8 cellular contexts compared by ENCODE assay signal in genomic region chr11:93741094-93741881, GRCh38. TPM values are rescaled to one million over a fixed set of nuclear protein-coding genes. Genes with fewer than 3 reads are reported as not detected.
DNase-seq lines count a peak whose midpoint lies in the region; ATAC-seq and TF ChIP-seq lines count a peak whose summit lies in the region.

Gene C11orf54, plus strand, starts transcription at chr11:93741672. Its CDS starts 5,722 bp downstream, at chr11:93747394.
Gene TAF1D, minus strand, starts transcription at chr11:93741495. Its CDS starts 2,191 bp downstream, at chr11:93739304.

- H3K4me3 ChIP-seq in GM06990 (replicated peaks; ENCODE audit: low read depth, low read length) (peak within 1 kb of the TSS; percentile 99), SK-N-SH (ENCODE audit: low read depth in 2 of 2, low read length in 1 of 2) (peak within 1 kb of the TSS; percentile 94 to 95)

- 1% methylated on average over 58 of the region's 65 CpGs for WGBS in SK-N-SH (ENCODE audit: low lambda C conversion rate)

- TF ChIP-seq EP300 in SK-N-SH (IDR thresholded peaks at IDR 0.05; ENCODE audit: borderline replicate concordance in 1 of 2, low read depth in 1 of 2, low read length in 1 of 2), result no peak

- CTCF ChIA-PET in SK-N-SH (lab: Yijun Ruan, JAX), result interaction anchor here (0.6 to 1.8 kb wide), 4 partner anchors 11 to 507 kb away, joined by 3 to 5 read pairs (median 4); partner anchors contain the start of gene MED17

- H3K27ac ChIP-seq in SK-N-SH (ENCODE audit: low read depth in 2 of 2, low read length in 1 of 2), result peak within 1 kb of the TSS; percentile 93 to 96
- peak within 1 kb of the TSS; percentile 79 for H3K27ac ChIP-seq in temporal lobe (ENCODE audit: low read depth, low read length)

- H4K20me1 ChIP-seq in SK-N-SH (ENCODE audit: insufficient read depth), result peaks cover 42% of the 10 kb centered on the region

- peak; percentile 81 for ATAC-seq in HG02571 (IDR thresholded peaks at IDR 0.05; ENCODE audit: unreplicated experiment)

- H3K79me2 ChIP-seq in SK-N-SH (ENCODE audit: insufficient read depth), result peaks cover 65% of the 10 kb centered on the region

- H3K4me1 ChIP-seq in SK-N-SH (ENCODE audit: control insufficient read depth in 1 of 2, insufficient read depth in 2 of 2, low read depth in 1 of 2, low read length in 1 of 2), result peaks cover 8 to 19% of the 10 kb centered on the region in 2 experiments; a peak in 3 of 4 replicates

- H3K36me3 ChIP-seq in GM06990 (ENCODE audit: control insufficient read depth, insufficient read depth, low read length) (peaks cover 6% of the 10 kb centered on the region), SK-N-SH (replicated peaks in 1 of 2; ENCODE audit: control insufficient read depth in 1 of 2, insufficient read depth in 2 of 2, low read length in 1 of 2) (peaks cover 37 to 49% of the 10 kb centered on the region in 2 experiments)

- H3K4me2 ChIP-seq in SK-N-SH, result peak within 1 kb of the TSS; percentile 88

- H3K27me3 ChIP-seq in GM06990 (replicated peaks; ENCODE audit: control insufficient read depth, insufficient read depth, low read length), result no peaks in the 10 kb centered on the region
- H3K27me3 ChIP-seq in SK-N-SH (ENCODE audit: insufficient read depth), result no peaks in the 10 kb centered on the region

- no peaks in the 10 kb centered on the region for H3K9me3 ChIP-seq in SK-N-SH

- no peaks in the 10 kb centered on the region for H3K9me2 ChIP-seq in SK-N-SH

- DNase-seq in GM06990 (ENCODE audit: extremely low read depth, insufficient read length) (peak; percentile 97), NCI-H1048 (lab: John Stamatoyannopoulos, UW) (peak; percentile 95), SK-N-SH (peak; percentile 94), globus pallidus (ENCODE audit: low spot score) (peak; percentile 96), occipital lobe (lab: John Stamatoyannopoulos, UW) (peak; percentile 95)
- DNase-seq in activated naive CD4-positive, alpha-beta T cell treated with anti-CD3 and anti-CD28 coated beads, Interleukin-2, amount 50 U/mL, for 16 hours, result peak; percentile 94

- peak within 1 kb of the TSS; percentile 98 for H3K9ac ChIP-seq in SK-N-SH

- peak within 1 kb of the TSS; percentile 80 for H2AFZ ChIP-seq in SK-N-SH (ENCODE audit: low read depth)

- no peak for TF ChIP-seq RAD21 in SK-N-SH (IDR thresholded peaks at IDR 0.05; ENCODE audit: low read length)

- TF ChIP-seq CTCF in GM06990 (IDR thresholded peaks at IDR 0.05; ENCODE audit: insufficient read depth, low read length, poor library complexity, severe bottlenecking) (no peak), SK-N-SH (IDR thresholded peaks at IDR 0.05) (no peak; the same call in 1 of the 2 replicates)

- H3F3A ChIP-seq in SK-N-SH (replicated peaks; ENCODE audit: insufficient read depth), result peaks cover 26% of the 10 kb centered on the region

- POLR2A ChIA-PET in SK-N-SH (lab: Yijun Ruan, JAX), result interaction anchor here (0.6 to 3.3 kb wide), 17 partner anchors 9 to 1027 kb away, joined by 3 to 72 read pairs (median 3); partner anchors contain the start of genes AMOTL1, CEP295, MED17 and VSTM5

TF ChIP-seq in SK-N-SH, 30 proteins besides CTCF, POLR2A, EP300 and RAD21:
- TF ChIP-seq NRF1 (IDR thresholded peaks at IDR 0.05; ENCODE audit: low read depth, low read length) (peak; percentile 44), REST (IDR thresholded peaks at IDR 0.05; ENCODE audit: low read depth, low read length) (0 out of 2 replicates have a peak, but pooled peaks have one; percentile 36), SMC3 (IDR thresholded peaks at IDR 0.05; ENCODE audit: low read depth, low read length) (no peak), FOSL2 (IDR thresholded peaks at IDR 0.05; ENCODE audit: borderline replicate concordance, low read depth) (no peak), JUND (IDR thresholded peaks at IDR 0.05) (no peak), EZH2phosphoT487 (IDR thresholded peaks at IDR 0.05; ENCODE audit: borderline replicate concordance, low read depth) (no peak), CHD2 (IDR thresholded peaks at IDR 0.05; ENCODE audit: low read length, partially characterized antibody) (peak; percentile 99), TAF1 (IDR thresholded peaks at IDR 0.05; ENCODE audit: borderline replicate concordance, low read depth, low read length) (peak; percentile 95), ELF1 (IDR thresholded peaks at IDR 0.05) (peak; percentile 94), RCOR1 (IDR thresholded peaks at IDR 0.05; ENCODE audit: low read length) (no peak), SIN3A (IDR thresholded peaks at IDR 0.05; ENCODE audit: borderline replicate concordance, low read depth, low read length) (peak; percentile 97), MAX (IDR thresholded peaks at IDR 0.05; ENCODE audit: low read depth) (peak; percentile 54; the same call in 1 of the 2 replicates), TCF12 (IDR thresholded peaks at IDR 0.05) (peak; percentile 24; the same call in 1 of the 2 replicates), YY1 (IDR thresholded peaks at IDR 0.05; ENCODE audit: low read depth) (peak; percentile 90), GATA2 (CRISPR knock-in tag; IDR thresholded peaks at IDR 0.05) (no peak), NFIC (IDR thresholded peaks at IDR 0.05; ENCODE audit: borderline replicate concordance) (no peak), ZBTB33 (IDR thresholded peaks at IDR 0.05; ENCODE audit: borderline replicate concordance, low read depth) (peak; percentile 98), GABPA (IDR thresholded peaks at IDR 0.05; ENCODE audit: low read depth) (peak; percentile 75), MEF2A (IDR thresholded peaks at IDR 0.05; ENCODE audit: borderline replicate concordance, low read depth) (no peak), RXRA (IDR thresholded peaks at IDR 0.05; ENCODE audit: borderline replicate concordance, low read depth) (no peak), POLR2AphosphoS5 (IDR thresholded peaks at IDR 0.05; ENCODE audit: low read depth, low read length) (peak; percentile 99), MXI1 (IDR thresholded peaks at IDR 0.05; ENCODE audit: low read depth, low read length) (peak; percentile 78)

RNA-seq across cellular contexts. Expression of gene C11orf54, which starts in this region (rescaled TPM):
- 7.7 and 12.4 TPM in 2 replicates for polyA plus RNA-seq in SK-N-SH (2012; rRNA removed)
- 11.9 and 15.0 TPM in 2 replicates for polyA plus RNA-seq in SK-N-SH (2012; cell fraction: cytosol; rRNA removed)
- 7.8 and 14.5 TPM in 2 replicates for polyA plus RNA-seq in SK-N-SH (2012; cell fraction: nucleus; rRNA removed)
- total RNA-seq in occipital lobe, result 39.6 TPM
- total RNA-seq in temporal lobe, result 28.5 TPM

RNA-seq across cellular contexts. Expression of gene TAF1D, which starts in this region (rescaled TPM):
- 56.7 and 76.9 TPM in 2 replicates for polyA plus RNA-seq in SK-N-SH (2012; rRNA removed)
- 56.1 and 91.9 TPM in 2 replicates for polyA plus RNA-seq in SK-N-SH (2012; cell fraction: cytosol; rRNA removed)
- 97.7 and 213 TPM in 2 replicates for polyA plus RNA-seq in SK-N-SH (2012; cell fraction: nucleus; rRNA removed)
- total RNA-seq in occipital lobe (157 TPM), temporal lobe (131 TPM)

Comparison
In these comparisons a context has a peak if more than half of its experiments do, and no peak if none do; other contexts are left out.
1. Peak in every context shown above with its lines: DNase-seq, ATAC-seq, H3K4me3 ChIP-seq and H3K27ac ChIP-seq.